Comparison of ENCODE assay signal across 7 cellular contexts in genomic region chrX:154366666-154367055, GRCh38. TPM values are rescaled to one million over a fixed set of nuclear protein-coding genes. Genes with fewer than 3 reads are reported as not detected.
DNase-seq lines count a peak whose midpoint lies in the region; ATAC-seq and TF ChIP-seq lines count a peak whose summit lies in the region.
"Had no signal": no experiment of that assay in that cellular context is flagged by ENCODE, and none has a peak within 500 bp of the region (broad histone marks: within the 10 kb centered on the region; RNA-seq: fewer than 3 reads in every experiment).

No MANE protein-coding gene starts in this region.

- H3K4me3 ChIP-seq in DND-41 (ENCODE audit: low read depth in 1 of 2, low read length in 2 of 2), result no peak overlapping the region

- no peak overlapping the region for H3K27ac ChIP-seq in DND-41 (ENCODE audit: low read length)

- peaks cover 80% of the 10 kb centered on the region for H4K20me1 ChIP-seq in DND-41 (ENCODE audit: insufficient read depth, low read length)

- H3K36me3 Mint-ChIP-seq in dendritic cell treated with granulocyte-macrophage colony-stimulating factor and Interleukin-4, amounts not matched to agents 40 ng/mL and 50 ng/mL, for 4 days (ENCODE audit: low read depth), result peaks cover 84% of the 10 kb centered on the region

- TF ChIP-seq CTCF in DND-41 (IDR thresholded peaks at IDR 0.05; ENCODE audit: borderline replicate concordance, extremely low read depth, low read length, poor library complexity, severe bottlenecking), result no peak

- ATAC-seq in DND-41 (ENCODE audit: insufficient read depth, low read depth), result no peak
- no peak for ATAC-seq in GM21390 (IDR thresholded peaks at IDR 0.05; ENCODE audit: unreplicated experiment)

- H3K9me3 Mint-ChIP-seq in dendritic cell treated with granulocyte-macrophage colony-stimulating factor and Interleukin-4, amounts not matched to agents 40 ng/mL and 50 ng/mL, for 4 days, result no peaks in the 10 kb centered on the region

- H3K4me2 ChIP-seq in DND-41 (ENCODE audit: insufficient read depth, low read length), result peak overlapping the region; percentile 90; the same call in 1 of the 2 replicates

- H3K4me3 Mint-ChIP-seq in dendritic cell treated with granulocyte-macrophage colony-stimulating factor and Interleukin-4, amounts not matched to agents 40 ng/mL and 50 ng/mL, for 4 days, result peak overlapping the region; percentile 9

- no peak for DNase-seq in DND-41
- peak in 34 of 56 donors; percentile 1 to 66 (median 31) for DNase-seq in nucleus accumbens (lab: John Stamatoyannopoulos, UW)
- DNase-seq in stimulated activated CD4-positive, alpha-beta T cell treated with anti-CD3 and anti-CD28 coated beads, Interleukin-12 subunit alpha, Interleukin-12 subunit beta, amount 100 ng/mL, for 4 hours, result no peak
- DNase-seq in ureter (ENCODE audit: low spot score), result no peak
- DNase-seq: aorta had no signal

- H2AFZ ChIP-seq in DND-41 (ENCODE audit: low read depth, low read length), result no peak overlapping the region

- no peaks in the 10 kb centered on the region for H3K27me3 Mint-ChIP-seq in dendritic cell treated with granulocyte-macrophage colony-stimulating factor and Interleukin-4, amounts not matched to agents 40 ng/mL and 50 ng/mL, for 4 days

- no peaks in the 10 kb centered on the region for H3K9me3 ChIP-seq in DND-41 (ENCODE audit: insufficient read depth, low read length, severe bottlenecking)

- peaks cover 24% of the 10 kb centered on the region for H3K4me1 Mint-ChIP-seq in dendritic cell treated with granulocyte-macrophage colony-stimulating factor and Interleukin-4, amounts not matched to agents 40 ng/mL and 50 ng/mL, for 4 days (ENCODE audit: low read depth)

- peaks cover 78% of the 10 kb centered on the region for H3K36me3 ChIP-seq in DND-41 (ENCODE audit: insufficient read depth, low read length)

- no peak overlapping the region for H3K27ac Mint-ChIP-seq in dendritic cell treated with granulocyte-macrophage colony-stimulating factor and Interleukin-4, amounts not matched to agents 40 ng/mL and 50 ng/mL, for 4 days

- peaks cover 82% of the 10 kb centered on the region for H3K79me2 ChIP-seq in DND-41 (ENCODE audit: insufficient read depth, low read length)

- intact Hi-C loops in dendritic cell treated with granulocyte-macrophage colony-stimulating factor and Interleukin-4, amounts not matched to agents 40 ng/mL and 50 ng/mL, for 4 days (cut with micrococcal nuclease), result no loop called here

- no peaks in the 10 kb centered on the region for H3K27me3 ChIP-seq in DND-41 (ENCODE audit: insufficient read depth, low read length, poor library complexity)

- peaks cover 33% of the 10 kb centered on the region for H3K4me1 ChIP-seq in DND-41 (ENCODE audit: insufficient read depth, low read length)

- H3K9ac ChIP-seq in DND-41 (ENCODE audit: low read depth, low read length), result no peak overlapping the region

RNA-seq across cellular contexts. Expression of gene FLNA, which starts 7.8 kb away (rescaled TPM):
- total RNA-seq in ureter, result 2,361 TPM

RNA-seq across cellular contexts. Expression of gene EMD, which starts 12.4 kb away (rescaled TPM):
- 80.4 TPM for total RNA-seq in ureter

RNA-seq across cellular contexts. Expression of gene RPL10, which starts 31.5 kb away (rescaled TPM):
- 3,238 TPM for total RNA-seq in ureter

RNA-seq across cellular contexts. Expression of gene DNASE1L1, which starts 42.4 kb away (rescaled TPM):
- 27.0 TPM for total RNA-seq in ureter

RNA-seq across cellular contexts. Expression of gene TAFAZZIN, which starts 44.7 kb away (rescaled TPM):
- total RNA-seq in ureter, result 49.5 TPM

Comparison
In these comparisons a context has a peak if more than half of its experiments do, and no peak if none do; other contexts are left out.
1. DNase-seq: peak in nucleus accumbens (34 of 56); none in DND-41 (single experiment), stimulated activated CD4-positive, alpha-beta T cell treated with anti-CD3 and anti-CD28 coated beads, Interleukin-12 subunit alpha, Interleukin-12 subunit beta, amount 100 ng/mL, for 4 hours (single experiment) and ureter (single experiment).